In genomic region chr18:79911009-79911870, GRCh38 we compare ENCODE assay signal across 1 cellular context.
TF ChIP-seq lines count a peak whose summit lies in the region.

No MANE protein-coding gene starts in this region.

TF ChIP-seq in H1, 55 proteins besides CTCF, POLR2A, EP300 and RAD21:
- TF ChIP-seq MAX (IDR thresholded peaks at IDR 0.05) (peak; percentile 67), TEAD4 (IDR thresholded peaks at IDR 0.05; ENCODE audit: low read depth, low read length) (peak; percentile 70), JUND (IDR thresholded peaks at IDR 0.05; ENCODE audit: low read length) (no peak), BACH1 (IDR thresholded peaks at IDR 0.05; ENCODE audit: low read length) (no peak), RBBP5 (IDR thresholded peaks at IDR 0.05; ENCODE audit: borderline replicate concordance, low read depth, low read length) (peak; percentile 13; the same call in 1 of the 2 replicates), ATF2 (IDR thresholded peaks at IDR 0.05; ENCODE audit: low read length) (no peak), TCF12 (IDR thresholded peaks at IDR 0.05; ENCODE audit: low read depth, low read length) (no peak), KDM4A (IDR thresholded peaks at IDR 0.05; ENCODE audit: low read depth, low read length, severe bottlenecking) (peak; percentile 20), YY1 (IDR thresholded peaks at IDR 0.05; ENCODE audit: low read depth, low read length) (0 out of 2 replicates have a peak, but pooled peaks have one; percentile 51), SP1 (IDR thresholded peaks at IDR 0.05; ENCODE audit: low read depth, low read length) (no peak), KDM1A (IDR thresholded peaks at IDR 0.05; ENCODE audit: borderline replicate concordance, low read length) (no peak)
